ENCODE assay signal across 9 cellular contexts in genomic region chr2:235170536-235171510, GRCh38.
A peak's percentile ranks its signal among the peaks of the same experiment; 100 is the strongest.
DNase-seq lines count a peak whose midpoint lies in the region; ATAC-seq and TF ChIP-seq lines count a peak whose summit lies in the region.
"Had no signal": no experiment of that assay in that cellular context is flagged by ENCODE, and none has a peak within 500 bp of the region (broad histone marks: within the 10 kb centered on the region; RNA-seq: fewer than 3 reads in every experiment).

No MANE protein-coding gene starts in this region.

- no peak overlapping the region for H3K4me3 Mint-ChIP-seq in stimulated activated naive CD8-positive, alpha-beta T cell treated with anti-CD3 and anti-CD28 coated beads, Interleukin-15, amount 100 ng/mL, for 72 hours

- H3K27me3 Mint-ChIP-seq in stimulated activated naive CD8-positive, alpha-beta T cell treated with anti-CD3 and anti-CD28 coated beads, Interleukin-15, amount 100 ng/mL, for 72 hours = peaks cover 18% of the 10 kb centered on the region

- ATAC-seq in HG02642 (IDR thresholded peaks at IDR 0.05; ENCODE audit: poor library complexity, unreplicated experiment) = no peak
- no peak for ATAC-seq in stimulated activated naive CD8-positive, alpha-beta T cell treated with anti-CD3 and anti-CD28 coated beads, Interleukin-15, amount 100 ng/mL, for 72 hours

- H3K4me1 Mint-ChIP-seq in stimulated activated naive CD8-positive, alpha-beta T cell treated with anti-CD3 and anti-CD28 coated beads, Interleukin-15, amount 100 ng/mL, for 72 hours = no peaks in the 10 kb centered on the region

- DNase-seq in H4 (ENCODE audit: low spot score) (peak; percentile 92), NCI-H460 (ENCODE audit: extremely low read depth, low read depth) (peak; percentile 93), epithelial cell of prostate (ENCODE audit: low read depth, low spot score) (peak; percentile 31), renal cortical epithelial cell (ENCODE audit: low read depth) (peak; percentile 68), erythroblast (lab: John Stamatoyannopoulos, UW) (no peak), SKM-1 (lab: John Stamatoyannopoulos, UW; ENCODE audit: unreplicated experiment) (no peak)
- DNase-seq in stimulated activated naive CD8-positive, alpha-beta T cell treated with anti-CD3 and anti-CD28 coated beads, Interleukin-15, amount 100 ng/mL, for 72 hours = no peak

- TF ChIP-seq POLR2A in erythroblast (IDR thresholded peaks at IDR 0.05; ENCODE audit: low read length) = no peak

- H3K27ac ChIP-seq in epithelial cell of prostate = peak overlapping the region; percentile 37
- H3K27ac ChIP-seq: thoracic aorta had no signal

- H3K27ac Mint-ChIP-seq in stimulated activated naive CD8-positive, alpha-beta T cell treated with anti-CD3 and anti-CD28 coated beads, Interleukin-15, amount 100 ng/mL, for 72 hours = no peak overlapping the region

- H3K9me3 Mint-ChIP-seq in stimulated activated naive CD8-positive, alpha-beta T cell treated with anti-CD3 and anti-CD28 coated beads, Interleukin-15, amount 100 ng/mL, for 72 hours = peaks cover 5 to 14% of the 10 kb centered on the region in 2 donors

Comparison
In these comparisons a context has a peak if more than half of its experiments do, and no peak if none do; other contexts are left out.
1. DNase-seq: peak in H4 (single experiment), NCI-H460 (single experiment), epithelial cell of prostate (single experiment) and renal cortical epithelial cell (single experiment); none in erythroblast (0 of 2), SKM-1 (single experiment) and stimulated activated naive CD8-positive, alpha-beta T cell treated with anti-CD3 and anti-CD28 coated beads, Interleukin-15, amount 100 ng/mL, for 72 hours (0 of 2).